ENCODE assay signal across 8 cellular contexts in the genomic region with DNA sequence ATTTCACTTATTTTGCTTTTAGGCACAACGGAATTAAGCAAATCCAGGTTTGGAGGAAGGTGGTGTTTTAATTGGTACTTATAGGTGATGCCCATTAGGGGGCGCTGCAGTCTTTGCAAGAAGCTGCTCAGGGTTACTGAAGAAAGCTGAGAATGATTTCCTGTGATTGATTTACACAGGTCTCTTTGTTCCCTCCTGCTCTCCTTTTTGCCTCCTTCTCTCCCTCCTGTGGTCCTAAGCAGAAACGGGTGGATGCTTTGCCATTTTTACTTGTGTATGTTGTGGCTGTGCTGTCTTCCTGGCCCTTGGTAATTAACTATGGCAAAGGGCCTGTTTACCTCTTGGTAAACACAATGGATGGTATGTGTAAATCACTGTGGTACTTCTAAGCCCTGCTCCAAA.
DNase-seq lines count a peak whose midpoint lies in the region; ATAC-seq, FAIRE-seq and TF ChIP-seq lines count a peak whose summit lies in the region.

No MANE protein-coding gene starts in this region.

- H3K18ac ChIP-seq in H1 (ENCODE audit: extremely low read depth, low read length) = no peak overlapping the region
- H3K18ac ChIP-seq in mesenchymal stem cell (ENCODE audit: low read depth in 1 of 2, low read length in 2 of 2) = no peak overlapping the region

- ATAC-seq in activated CD8-positive, alpha-beta T cell treated with anti-CD3 and anti-CD28 coated beads, Interleukin-2, amount 10 ng/mL, durations not matched to agents 7 days and 5 days = peak; percentile 55
- ATAC-seq in GM18868 (IDR thresholded peaks at IDR 0.05; ENCODE audit: unreplicated experiment) = no peak

- H3K4me3 ChIP-seq in BE2C (ENCODE audit: low read depth, low read length) (no peak overlapping the region), HL-60 (replicated peaks; ENCODE audit: insufficient read depth, low read length) (no peak overlapping the region), H1 (ENCODE audit: extremely low read depth in 1 of 4, insufficient read depth in 2 of 4, low read depth in 3 of 4, low read length in 4 of 4) (no peak overlapping the region), mesenchymal stem cell (ENCODE audit: insufficient read depth in 1 of 2, low read depth in 1 of 2, low read length in 2 of 2) (no peak overlapping the region)

- H3K4me3 Mint-ChIP-seq in activated CD8-positive, alpha-beta T cell treated with anti-CD3 and anti-CD28 coated beads, Interleukin-2, amount 10 ng/mL, durations not matched to agents 7 days and 5 days = no peak overlapping the region

- no peak overlapping the region for H3K4me2 ChIP-seq in H1 (ENCODE audit: insufficient read depth in 1 of 2, low read depth in 2 of 2, low read length in 2 of 2)
- no peak overlapping the region for H3K4me2 ChIP-seq in mesenchymal stem cell (ENCODE audit: low read length, poor library complexity, severe bottlenecking)

- H4K91ac ChIP-seq in H1 (replicated peaks; ENCODE audit: insufficient read length, low read length) (no peak overlapping the region), mesenchymal stem cell (ENCODE audit: low read length) (no peak overlapping the region)

- H3K4me1 ChIP-seq in BE2C (no peaks in the 10 kb centered on the region), H1 (replicated peaks in 1 of 4; ENCODE audit: control insufficient read depth in 3 of 4, insufficient read depth in 4 of 4, low read length in 3 of 4) (peaks cover 0 to 6% (median 2%) of the 10 kb centered on the region in 4 experiments; a peak in 4 of 7 replicates), mesenchymal stem cell (ENCODE audit: control insufficient read depth, insufficient read depth, low read depth, low read length) (peaks cover 3% of the 10 kb centered on the region)

- H2BK120ac ChIP-seq in H1 (replicated peaks; ENCODE audit: low read depth, low read length) (no peak overlapping the region), mesenchymal stem cell (ENCODE audit: low read depth, low read length) (no peak overlapping the region)

- H3K36me3 ChIP-seq in BE2C (peaks cover 2% of the 10 kb centered on the region), H1 (ENCODE audit: control insufficient read depth in 2 of 4, insufficient read depth in 4 of 4, low read length in 3 of 4) (peaks cover 3 to 37% (median 12%) of the 10 kb centered on the region in 4 experiments; a peak in 7 of 8 replicates), mesenchymal stem cell (ENCODE audit: control insufficient read depth in 1 of 2, insufficient read depth in 2 of 2, low read depth in 1 of 2, low read length in 2 of 2) (peaks cover 11 to 62% of the 10 kb centered on the region in 2 experiments)

- TF ChIP-seq EP300 in H1 (IDR thresholded peaks at IDR 0.05; ENCODE audit: borderline replicate concordance in 1 of 2, low read depth in 2 of 2, low read length in 2 of 2) = no peak

- no peak overlapping the region for H4K5ac ChIP-seq in H1 (ENCODE audit: insufficient read length, low read depth, low read length)

- H2BK15ac ChIP-seq in H1 (ENCODE audit: low read length) (0 out of 2 replicates have a peak overlapping the region, but pooled peaks have one; percentile 19), mesenchymal stem cell (ENCODE audit: low read depth, poor library complexity, severe bottlenecking) (no peak overlapping the region)

- H2BK20ac ChIP-seq in H1 (ENCODE audit: low read length) = no peak overlapping the region

- peak; percentile 96 for FAIRE-seq in H1 (lab: Jason Lieb, UNC)

- H3K9me3 ChIP-seq in BE2C (no peaks in the 10 kb centered on the region), H1 (ENCODE audit: insufficient read depth in 2 of 2, low read depth in 1 of 2, low read length in 1 of 2) (no peaks in the 10 kb centered on the region), mesenchymal stem cell (ENCODE audit: control insufficient read depth, low read length) (no peaks in the 10 kb centered on the region)

- H3K23ac ChIP-seq in H1 (ENCODE audit: insufficient read length) (no peak overlapping the region), mesenchymal stem cell (ENCODE audit: low read length in 2 of 2) (no peak overlapping the region)

- peaks cover 0 to 3% of the 10 kb centered on the region in 2 experiments for H4K20me1 ChIP-seq in H1 (replicated peaks in 1 of 2; ENCODE audit: control insufficient read depth in 1 of 2, insufficient read depth in 2 of 2, low read length in 2 of 2)

- H3K9ac ChIP-seq in H1 (replicated peaks in 1 of 4; ENCODE audit: extremely low read depth in 1 of 4, low read depth in 3 of 4, low read length in 3 of 4) (no peak overlapping the region), mesenchymal stem cell (ENCODE audit: low read length) (no peak overlapping the region)

- H3K27me3 ChIP-seq in BE2C = no peaks in the 10 kb centered on the region
- no peaks in the 10 kb centered on the region for H3K27me3 ChIP-seq in HL-60 (ENCODE audit: insufficient read depth, poor library complexity, severe bottlenecking)
- no peaks in the 10 kb centered on the region for H3K27me3 ChIP-seq in H1 (replicated peaks in 1 of 4; ENCODE audit: control insufficient read depth in 3 of 4, extremely low read depth in 1 of 4, insufficient read depth in 3 of 4, low read length in 3 of 4)
- no peaks in the 10 kb centered on the region for H3K27me3 ChIP-seq in mesenchymal stem cell (ENCODE audit: control insufficient read depth in 1 of 2, insufficient read depth in 1 of 2, low read length in 2 of 2)

- H3K4me1 Mint-ChIP-seq in activated CD8-positive, alpha-beta T cell treated with anti-CD3 and anti-CD28 coated beads, Interleukin-2, amount 10 ng/mL, durations not matched to agents 7 days and 5 days (ENCODE audit: low read depth) = no peaks in the 10 kb centered on the region

- peak; percentile 94 to 96 for TF ChIP-seq RAD21 in H1 (IDR thresholded peaks at IDR 0.05 in 1 of 2, conservative IDR thresholded peaks at IDR 0.05 in 1 of 2; ENCODE audit: low read depth in 2 of 2, low read length in 2 of 2)

- H3K4ac ChIP-seq in H1 (replicated peaks; ENCODE audit: insufficient read length, low read depth, low read length) (no peak overlapping the region), mesenchymal stem cell (ENCODE audit: low read depth in 1 of 2, low read length in 2 of 2) (no peak overlapping the region)

- POLR2A ChIA-PET in activated CD8-positive, alpha-beta T cell treated with anti-CD3 and anti-CD28 coated beads, Interleukin-2, amount 10 ng/mL, durations not matched to agents 7 days and 5 days (lab: Charles Lee) = no interaction called here
- POLR2A ChIA-PET in H1 (lab: Charles Lee; ENCODE audit: partially characterized antibody) = interaction anchor here (0.8 to 1.4 kb wide), 3 partner anchors 153 to 252 kb away, joined by 3 read pairs; partner anchors contain the start of gene TCP11

- H3K79me2 ChIP-seq in H1 (ENCODE audit: control insufficient read depth in 1 of 2, insufficient read depth in 2 of 2, low read length in 2 of 2) = no peaks in the 10 kb centered on the region

- H4K8ac ChIP-seq in H1 (ENCODE audit: extremely low read depth, insufficient read depth, low read length) (no peak overlapping the region), mesenchymal stem cell (ENCODE audit: low read length) (peak overlapping the region; percentile 66)

- H3K14ac ChIP-seq in H1 (ENCODE audit: insufficient read length) (no peak overlapping the region), mesenchymal stem cell (ENCODE audit: low read length in 2 of 2) (no peak overlapping the region)

- no peaks in the 10 kb centered on the region for H3K27me3 Mint-ChIP-seq in activated CD8-positive, alpha-beta T cell treated with anti-CD3 and anti-CD28 coated beads, Interleukin-2, amount 10 ng/mL, durations not matched to agents 7 days and 5 days (ENCODE audit: low read depth)

- WGBS in H1 (ENCODE audit: extremely low coverage in 1 of 2, insufficient coverage in 1 of 2, insufficient read length in 1 of 2, insufficient replicate concordance in 2 of 2, low coverage in 1 of 2, low lambda C conversion rate in 2 of 2, missing lambda C conversion rate in 1 of 2), 2 experiments = 36% methylated on average over 3 of the region's 3 CpGs; no CpG with 5 or more reads in 1 of the 2 experiments
- 31% methylated on average over 2 of the region's 3 CpGs for WGBS in mesenchymal stem cell

- H3K27ac ChIP-seq in HL-60 (replicated peaks) (no peak overlapping the region), H1 (ENCODE audit: low read depth, low read length) (0 out of 2 replicates have a peak overlapping the region, but pooled peaks have one; percentile 13), mesenchymal stem cell (ENCODE audit: low read length, poor library complexity, severe bottlenecking) (no peak overlapping the region)

- H3K56ac ChIP-seq in H1 (replicated peaks; ENCODE audit: insufficient read length, low read depth, low read length) = no peak overlapping the region

- no peaks in the 10 kb centered on the region for H3K36me3 Mint-ChIP-seq in activated CD8-positive, alpha-beta T cell treated with anti-CD3 and anti-CD28 coated beads, Interleukin-2, amount 10 ng/mL, durations not matched to agents 7 days and 5 days (ENCODE audit: low read depth)

- DNase-seq in BE2C (peak; percentile 73), HL-60 (ENCODE audit: low read depth in 1 of 2, low spot score in 1 of 2) (peak; percentile 47 to 68), NCI-H82 (lab: John Stamatoyannopoulos, UW) (peak; percentile 93), H1 (ENCODE audit: low read depth in 1 of 2, low spot score in 2 of 2) (peak; percentile 25 to 77), mesenchymal stem cell (peak; percentile 82)
- peak; percentile 77 for DNase-seq in activated CD8-positive, alpha-beta T cell treated with anti-CD3 and anti-CD28 coated beads, Interleukin-2, amount 10 ng/mL, durations not matched to agents 7 days and 5 days
- DNase-seq in stimulated activated CD8-positive, alpha-beta memory T cell treated with anti-CD3 and anti-CD28 coated beads, Interleukin-15, amount 100 ng/mL, for 24 hours (ENCODE audit: low read depth) = peak; percentile 20

- H2BK12ac ChIP-seq in H1 (ENCODE audit: low read depth, low read length) (no peak overlapping the region; the same call in 1 of the 2 replicates), mesenchymal stem cell (ENCODE audit: low read length in 2 of 2) (no peak overlapping the region)

- no peaks in the 10 kb centered on the region for H3K23me2 ChIP-seq in H1 (ENCODE audit: low read depth, low read length)

- CTCF ChIA-PET in activated CD8-positive, alpha-beta T cell treated with anti-CD3 and anti-CD28 coated beads, Interleukin-2, amount 10 ng/mL, durations not matched to agents 7 days and 5 days (lab: Charles Lee) = interaction anchor here (0.7 to 7.0 kb wide), 44 partner anchors 8 to 254 kb away, joined by 3 to 101 read pairs (median 4); partner anchors contain the start of genes BLTP3A and TCP11
- CTCF ChIA-PET in H1 (lab: Charles Lee; ENCODE audit: partially characterized antibody) = interaction anchor here (0.6 to 7.1 kb wide), 58 partner anchors 9 to 454 kb away, joined by 3 to 89 read pairs (median 5); partner anchors contain the start of genes SCUBE3 and TCP11

- no peaks in the 10 kb centered on the region for H3K9me3 Mint-ChIP-seq in activated CD8-positive, alpha-beta T cell treated with anti-CD3 and anti-CD28 coated beads, Interleukin-2, amount 10 ng/mL, durations not matched to agents 7 days and 5 days (ENCODE audit: insufficient read depth)

- H3K79me1 ChIP-seq in H1 (ENCODE audit: low read depth, low read length) (no peaks in the 10 kb centered on the region), mesenchymal stem cell (replicated peaks; ENCODE audit: low read length, poor library complexity, severe bottlenecking) (peaks cover 3% of the 10 kb centered on the region)

- no peak overlapping the region for H3K27ac Mint-ChIP-seq in activated CD8-positive, alpha-beta T cell treated with anti-CD3 and anti-CD28 coated beads, Interleukin-2, amount 10 ng/mL, durations not matched to agents 7 days and 5 days

- H2AK5ac ChIP-seq in H1 (ENCODE audit: low read depth, low read length) (no peak overlapping the region), mesenchymal stem cell (ENCODE audit: low read length, severe bottlenecking) (no peak overlapping the region)

- no peak overlapping the region for H2BK5ac ChIP-seq in H1 (ENCODE audit: low read depth, low read length)
- no peak overlapping the region for H2BK5ac ChIP-seq in mesenchymal stem cell (ENCODE audit: low read depth, low read length, poor library complexity, severe bottlenecking)

- TF ChIP-seq POLR2A in H1 (IDR thresholded peaks at IDR 0.05; ENCODE audit: control extremely low read depth in 1 of 2, low read depth in 2 of 2, low read length in 2 of 2) = no peak

- H2AFZ ChIP-seq in H1 (ENCODE audit: low read length) = no peak overlapping the region
- no peak overlapping the region for H2AFZ ChIP-seq in mesenchymal stem cell (ENCODE audit: low read depth, low read length)

- peak; percentile 85 for TF ChIP-seq CTCF in BE2C (IDR thresholded peaks at IDR 0.05; ENCODE audit: low read depth, low read length)
- TF ChIP-seq CTCF in HL-60 (IDR thresholded peaks at IDR 0.05; ENCODE audit: insufficient read depth, low read length) = peak; percentile 50
- peak in 2 of 3 experiments; percentile 86; a peak in 3 of 4 replicates for TF ChIP-seq CTCF in H1 (IDR thresholded peaks at IDR 0.05; ENCODE audit: control extremely low read depth in 1 of 3, insufficient read depth in 1 of 3, low read depth in 1 of 3, low read length in 3 of 3)

Comparison
In these comparisons a context has a peak if more than half of its experiments do, and no peak if none do; other contexts are left out.
1. DNase-seq: peak in every context shown above with its lines; median percentile 93 in NCI-H82; 82 in mesenchymal stem cell; 77 in activated CD8-positive, alpha-beta T cell treated with anti-CD3 and anti-CD28 coated beads, Interleukin-2, amount 10 ng/mL, durations not matched to agents 7 days and 5 days; 73 in BE2C; 58 in HL-60; 51 in H1; 20 in stimulated activated CD8-positive, alpha-beta memory T cell treated with anti-CD3 and anti-CD28 coated beads, Interleukin-15, amount 100 ng/mL, for 24 hours.